8 cellular contexts compared by ENCODE assay signal in the genomic region with DNA sequence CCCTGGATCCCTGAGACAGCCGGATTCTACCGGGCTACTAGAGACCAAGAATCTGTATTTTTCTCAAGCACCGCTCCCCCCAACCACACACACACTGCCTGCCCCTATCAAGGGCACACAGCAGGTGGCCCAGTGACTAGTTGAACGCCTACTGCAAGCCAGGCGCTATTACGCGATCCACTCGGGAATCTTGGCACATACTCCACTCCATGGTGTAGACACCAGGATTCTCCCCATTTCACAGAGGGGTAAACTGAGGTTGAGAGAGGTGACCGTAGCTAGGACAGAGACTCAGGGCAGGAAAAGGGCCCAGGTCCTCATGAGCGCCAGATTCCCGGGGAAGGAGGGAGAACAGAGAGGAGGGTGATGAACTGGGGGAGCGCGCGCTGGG. TPM values are rescaled to one million over a fixed set of nuclear protein-coding genes. Genes with fewer than 3 reads are reported as not detected.
A peak's percentile ranks its signal among the peaks of the same experiment; 100 is the strongest.
DNase-seq lines count a peak whose midpoint lies in the region; ATAC-seq and TF ChIP-seq lines count a peak whose summit lies in the region.

No MANE protein-coding gene starts in this region.

- H3K36me3 ChIP-seq in thoracic aorta: no peaks in the 10 kb centered on the region

- POLR2A ChIA-PET in activated naive CD8-positive, alpha-beta T cell treated with anti-CD3 and anti-CD28 coated beads, Interleukin-2, amount 10 ng/mL, durations not matched to agents 7 days and 5 days (lab: Charles Lee): interaction anchor here (1.5 kb wide), 2 partner anchors 11 to 17 kb away, joined by 3 to 4 read pairs; partner anchors contain the start of gene ANGPTL6

- peaks cover 9% of the 10 kb centered on the region for H3K4me1 Mint-ChIP-seq in T-helper 2 cell treated with Interferon-gamma antibody and Interleukin-4, amounts not matched to agents 5 μg/mL and 100 μg/mL, for 36 hours (ENCODE audit: low read depth)
- H3K4me1 Mint-ChIP-seq in activated naive CD8-positive, alpha-beta T cell treated with anti-CD3 and anti-CD28 coated beads, Interleukin-2, amount 10 ng/mL, durations not matched to agents 7 days and 5 days: peaks cover 17% of the 10 kb centered on the region

- H3K27ac ChIP-seq in layer of hippocampus (ENCODE audit: low read depth, low read length): peak overlapping the region; percentile 80
- peak overlapping the region; percentile 75 to 82 for H3K27ac ChIP-seq in thoracic aorta

- H3K9me3 Mint-ChIP-seq in T-helper 2 cell treated with Interferon-gamma antibody and Interleukin-4, amounts not matched to agents 5 μg/mL and 100 μg/mL, for 36 hours: no peaks in the 10 kb centered on the region
- H3K9me3 Mint-ChIP-seq in activated naive CD8-positive, alpha-beta T cell treated with anti-CD3 and anti-CD28 coated beads, Interleukin-2, amount 10 ng/mL, durations not matched to agents 7 days and 5 days: no peaks in the 10 kb centered on the region

- TF ChIP-seq CTCF in thoracic aorta (IDR thresholded peaks at IDR 0.05): no peak

- H3K4me3 ChIP-seq in thoracic aorta: peak overlapping the region; percentile 87

- ATAC-seq in activated naive CD8-positive, alpha-beta T cell treated with anti-CD3 and anti-CD28 coated beads, Interleukin-2, amount 10 ng/mL, durations not matched to agents 7 days and 5 days (ENCODE audit: low read depth): no peak
- ATAC-seq in thoracic aorta (ENCODE audit: insufficient number of reproducible peaks, low FRiP score, low read depth) (peak; percentile 38), HG02970 (IDR thresholded peaks at IDR 0.05; ENCODE audit: low FRiP score, unreplicated experiment) (no peak)

- H3K27me3 ChIP-seq in layer of hippocampus (ENCODE audit: control insufficient read depth, insufficient read depth, low read length) (no peaks in the 10 kb centered on the region), thoracic aorta (replicated peaks; ENCODE audit: insufficient read depth) (no peaks in the 10 kb centered on the region)

- in situ Hi-C loops in ACHN (cut with HindIII; ENCODE audit: low pct_ligation_motif_present, low pct_unique_long_range_greater_than_20kb, low sequenced_read_pairs): no loop called here

- H3K4me1 ChIP-seq in thoracic aorta (ENCODE audit: control insufficient read depth in 1 of 2, low read depth in 2 of 2): peaks cover 0 to 6% of the 10 kb centered on the region in 2 donors

- DNase-seq in T-helper 2 cell treated with Interferon-gamma antibody and Interleukin-4, amounts not matched to agents 5 μg/mL and 100 μg/mL, for 36 hours (ENCODE audit: low spot score): no peak
- no peak for DNase-seq in T-helper 2 cell
- no peak for DNase-seq in activated naive CD8-positive, alpha-beta T cell treated with anti-CD3 and anti-CD28 coated beads, Interleukin-2, amount 10 ng/mL, durations not matched to agents 7 days and 5 days
- DNase-seq in thoracic aorta (ENCODE audit: low spot score): no peak
- DNase-seq in ureter (ENCODE audit: low spot score): no peak
- DNase-seq in ACHN: no peak

- peak overlapping the region; percentile 91 for H3K27ac Mint-ChIP-seq in T-helper 2 cell treated with Interferon-gamma antibody and Interleukin-4, amounts not matched to agents 5 μg/mL and 100 μg/mL, for 36 hours
- peak overlapping the region; percentile 92 for H3K27ac Mint-ChIP-seq in activated naive CD8-positive, alpha-beta T cell treated with anti-CD3 and anti-CD28 coated beads, Interleukin-2, amount 10 ng/mL, durations not matched to agents 7 days and 5 days

- no peaks in the 10 kb centered on the region for H3K9me3 ChIP-seq in thoracic aorta

- H3K4me3 Mint-ChIP-seq in T-helper 2 cell treated with Interferon-gamma antibody and Interleukin-4, amounts not matched to agents 5 μg/mL and 100 μg/mL, for 36 hours: peak overlapping the region; percentile 88
- H3K4me3 Mint-ChIP-seq in activated naive CD8-positive, alpha-beta T cell treated with anti-CD3 and anti-CD28 coated beads, Interleukin-2, amount 10 ng/mL, durations not matched to agents 7 days and 5 days: peak overlapping the region; percentile 91

- peaks cover 15% of the 10 kb centered on the region for H3K36me3 Mint-ChIP-seq in T-helper 2 cell treated with Interferon-gamma antibody and Interleukin-4, amounts not matched to agents 5 μg/mL and 100 μg/mL, for 36 hours (ENCODE audit: low read depth)
- H3K36me3 Mint-ChIP-seq in activated naive CD8-positive, alpha-beta T cell treated with anti-CD3 and anti-CD28 coated beads, Interleukin-2, amount 10 ng/mL, durations not matched to agents 7 days and 5 days: peaks cover 22% of the 10 kb centered on the region

- no peaks in the 10 kb centered on the region for H3K27me3 Mint-ChIP-seq in T-helper 2 cell treated with Interferon-gamma antibody and Interleukin-4, amounts not matched to agents 5 μg/mL and 100 μg/mL, for 36 hours (ENCODE audit: low read depth)
- H3K27me3 Mint-ChIP-seq in activated naive CD8-positive, alpha-beta T cell treated with anti-CD3 and anti-CD28 coated beads, Interleukin-2, amount 10 ng/mL, durations not matched to agents 7 days and 5 days: peaks cover 2% of the 10 kb centered on the region

RNA-seq across cellular contexts. Expression of gene SHFL, which starts 0.5 kb away (rescaled TPM):
- total RNA-seq in activated naive CD8-positive, alpha-beta T cell treated with anti-CD3 and anti-CD28 coated beads, Interleukin-2, amount 10 ng/mL, durations not matched to agents 7 days and 5 days: 100 to 1,000 TPM; 118 to 126 TPM
- total RNA-seq in thoracic aorta (10 to 100 TPM; 42.5 to 56.5 TPM), ureter (44.6 TPM)

RNA-seq across cellular contexts. Expression of gene ANGPTL6, which starts 16.8 kb away (rescaled TPM):
- total RNA-seq in activated naive CD8-positive, alpha-beta T cell treated with anti-CD3 and anti-CD28 coated beads, Interleukin-2, amount 10 ng/mL, durations not matched to agents 7 days and 5 days: 1 to 10 TPM; 3.8 to 4.7 TPM
- total RNA-seq in thoracic aorta (not detected), ureter (0.81 TPM)

RNA-seq across cellular contexts. Expression of gene PPAN, which starts 20.5 kb away (rescaled TPM):
- total RNA-seq in activated naive CD8-positive, alpha-beta T cell treated with anti-CD3 and anti-CD28 coated beads, Interleukin-2, amount 10 ng/mL, durations not matched to agents 7 days and 5 days: 100 to 1,000 TPM; 104 to 112 TPM
- total RNA-seq in thoracic aorta: 10 to 100 TPM; 14.6 to 39.0 TPM
- total RNA-seq in ureter: 78.6 TPM

RNA-seq across cellular contexts. Expression of gene P2RY11, which starts 25.9 kb away (rescaled TPM):
- total RNA-seq in activated naive CD8-positive, alpha-beta T cell treated with anti-CD3 and anti-CD28 coated beads, Interleukin-2, amount 10 ng/mL, durations not matched to agents 7 days and 5 days: 10 to 100 TPM; 51.8 to 53.6 TPM
- 10 to 100 TPM in 1 of 2 donors, 1 to 10 TPM in 1; 4.5 to 11.6 TPM for total RNA-seq in thoracic aorta
- 25.6 TPM for total RNA-seq in ureter

RNA-seq across cellular contexts. Expression of gene EIF3G, which starts 34.1 kb away (rescaled TPM):
- 100 to 1,000 TPM; 262 to 264 TPM for total RNA-seq in activated naive CD8-positive, alpha-beta T cell treated with anti-CD3 and anti-CD28 coated beads, Interleukin-2, amount 10 ng/mL, durations not matched to agents 7 days and 5 days
- total RNA-seq in thoracic aorta (100 to 1,000 TPM; 194 to 212 TPM), ureter (238 TPM)
